13 cellular contexts compared by ENCODE assay signal in genomic region chr7:108189733-108190388, GRCh38. TPM values are rescaled to one million over a fixed set of nuclear protein-coding genes. Genes with fewer than 3 reads are reported as not detected.
DNase-seq lines count a peak whose midpoint lies in the region; ATAC-seq, FAIRE-seq and TF ChIP-seq lines count a peak whose summit lies in the region.
"Had no signal": no experiment of that assay in that cellular context is flagged by ENCODE, and none has a peak within 500 bp of the region (broad histone marks: within the 10 kb centered on the region; RNA-seq: fewer than 3 reads in every experiment).

No MANE protein-coding gene starts in this region.

- no peaks in the 10 kb centered on the region for H3K27me3 ChIP-seq in GM12878 (replicated peaks in 1 of 2; ENCODE audit: control insufficient read depth in 2 of 2, insufficient read depth in 2 of 2, low read length in 1 of 2)

- SMC1A ChIA-PET in GM12878 (lab: Charles Lee; ENCODE audit: uncharacterized antibody, unreplicated experiment) = interaction anchor here (0.8 to 2.5 kb wide), 11 partner anchors 9 to 241 kb away, joined by 3 to 14 read pairs (median 4); no protein-coding TSS in a partner anchor

- 20% methylated on average over 7 of the region's 7 CpGs for WGBS in GM12878 (ENCODE audit: insufficient coverage, insufficient replicate concordance, low lambda C conversion rate, missing lambda C conversion rate)

- H2AFZ ChIP-seq in GM12878 (ENCODE audit: control insufficient read depth, low read depth, low read length) = peak overlapping the region; percentile 64

- TF ChIP-seq EP300 in GM12878 (IDR thresholded peaks at IDR 0.05; ENCODE audit: borderline replicate concordance in 1 of 2, control insufficient read depth in 1 of 2, low read depth in 2 of 2, low read length in 2 of 2) = no peak

- no peaks in the 10 kb centered on the region for H3K36me3 ChIP-seq in GM12878 (ENCODE audit: control insufficient read depth in 2 of 2, insufficient read depth in 2 of 2, low read length in 1 of 2)

- peaks cover 4% of the 10 kb centered on the region; the same call in 2 of the 3 replicates for H3K9me3 ChIP-seq in GM12878 (replicated peaks; ENCODE audit: control insufficient read depth, insufficient read depth, low read length)

- H3K4me1 Mint-ChIP-seq in WTC11 = peaks cover 23% of the 10 kb centered on the region

- H3K27me3 Mint-ChIP-seq in WTC11 (ENCODE audit: low read depth) = no peaks in the 10 kb centered on the region

- H3K36me3 Mint-ChIP-seq in WTC11 = peaks cover 14% of the 10 kb centered on the region

- FAIRE-seq in GM12878 (lab: Jason Lieb, UNC) = peak; percentile 93
- FAIRE-seq: TTC549 had no signal

- RAD21 ChIA-PET in GM12878 (lab: Charles Lee; ENCODE audit: unreplicated experiment) = interaction anchor here (1.7 to 3.4 kb wide), 2 partner anchors 8 to 22 kb away, joined by 3 to 11 read pairs; no protein-coding TSS in a partner anchor

- H3K4me2 ChIP-seq in GM12878 (ENCODE audit: control insufficient read depth, insufficient read depth) = peak overlapping the region; percentile 50; the same call in 1 of the 2 replicates

- H3K4me1 ChIP-seq in GM12878 (ENCODE audit: control insufficient read depth, insufficient read depth, low read length) = peaks cover 9% of the 10 kb centered on the region

- H3K9ac ChIP-seq in GM12878 (ENCODE audit: control insufficient read depth, insufficient read depth, low read length) = no peak overlapping the region

- H3K79me2 ChIP-seq in GM12878 (ENCODE audit: control insufficient read depth, insufficient read depth, low read length) = no peaks in the 10 kb centered on the region

- peak overlapping the region; percentile 46; the same call in 1 of the 2 replicates for H3K27ac ChIP-seq in GM12878 (ENCODE audit: control insufficient read depth, insufficient read depth)
- H3K27ac ChIP-seq: skin epidermis had no signal

- TF ChIP-seq POLR2A in GM12878 (IDR thresholded peaks at IDR 0.05; ENCODE audit: low read depth, low read length) = no peak

- H4K20me1 ChIP-seq in GM12878 (ENCODE audit: control insufficient read depth, insufficient read depth) = no peaks in the 10 kb centered on the region

- in situ Hi-C loops in GM12878 (cut with MboI) = no loop called here

- ATAC-seq in GM18511 (IDR thresholded peaks at IDR 0.05; ENCODE audit: unreplicated experiment) (peak; percentile 94), GM19467 (IDR thresholded peaks at IDR 0.05; ENCODE audit: unreplicated experiment) (peak; percentile 94), HG03025 (IDR thresholded peaks at IDR 0.05; ENCODE audit: low FRiP score, unreplicated experiment) (peak; percentile 94), GM12878 (peak; percentile 99), WTC11 (no peak)

- TF ChIP-seq CTCF in GM12878 (IDR thresholded peaks at IDR 0.05 in 2 of 3, conservative IDR thresholded peaks at IDR 0.05 in 1 of 3; ENCODE audit: control insufficient read depth in 2 of 3, extremely low read depth in 1 of 3, insufficient read depth in 1 of 3, low read depth in 3 of 3, low read length in 3 of 3) (no peak), WTC11 (IDR thresholded peaks at IDR 0.05) (no peak)

- POLR2A ChIA-PET in GM12878 (lab: Charles Lee) = interaction anchor here (0.9 to 1.6 kb wide), 3 partner anchors 9 to 170 kb away, joined by 3 to 4 read pairs (median 3); no protein-coding TSS in a partner anchor
- POLR2A ChIA-PET in WTC11 (lab: Charles Lee) = no interaction called here
- POLR2A ChIA-PET in HEK293T (lab: Yijun Ruan, JAX) = no interaction called here

- peak; percentile 77 for DNase-seq in GM12878 (ENCODE audit: low read depth, low spot score)
- DNase-seq in WTC11 (ENCODE audit: low spot score) = no peak
- DNase-seq in stimulated activated naive CD4-positive, alpha-beta T cell treated with Interleukin-2 at 50 U/mL for 16 hours (lab: John Stamatoyannopoulos, UW) = no peak
- DNase-seq in HEK293T (ENCODE audit: extremely low spot score) = no peak
- DNase-seq: activated naive CD4-positive, alpha-beta T cell treated with anti-CD3 and anti-CD28 coated beads, Interleukin-2, amount 50 U/mL, for 16 hours; DMS153; HFFc6 had no signal

- TF ChIP-seq RAD21 in GM12878 (IDR thresholded peaks at IDR 0.05; ENCODE audit: insufficient read depth, low read depth, low read length) = no peak

- no TSS peak for BruUV-seq in GM12878 (replicated peaks; lab: Mats Ljungman, UMichigan)

- CTCF ChIA-PET in GM12878 (lab: Yijun Ruan, JAX) = interaction anchor here (0.6 to 1.5 kb wide), 4 partner anchors 14 to 63 kb away, joined by 3 to 8 read pairs (median 3); no protein-coding TSS in a partner anchor
- CTCF ChIA-PET in WTC11 (lab: Charles Lee) = no interaction called here
- CTCF ChIA-PET in HEK293T (lab: Yijun Ruan, JAX) = no interaction called here

- no peak overlapping the region for H3K27ac Mint-ChIP-seq in WTC11
- H3K27ac Mint-ChIP-seq: HFFc6 had no signal

- intact Hi-C loops in GM12878 (cut with micrococcal nuclease; ENCODE audit: unreplicated experiment) = loop anchor here (2.0 to 10.0 kb wide), 2 partner anchors 21 to 115 kb away; no protein-coding TSS in a partner anchor

- H3K4me3 Mint-ChIP-seq in WTC11 = no peak overlapping the region
- H3K4me3 Mint-ChIP-seq: HFFc6 had no signal

- H3K4me3 ChIP-seq in GM12878 = no peak overlapping the region
- H3K4me3 ChIP-seq: skin epidermis had no signal

- H3K9me3 Mint-ChIP-seq in WTC11 = peaks cover 22% of the 10 kb centered on the region
- H3K9me3 Mint-ChIP-seq: HFFc6 had no signal

TF ChIP-seq in GM12878, 131 proteins besides CTCF, POLR2A, EP300 and RAD21 (continues in another document):
- TF ChIP-seq HDAC2 (IDR thresholded peaks at IDR 0.05) = no peak
- TF ChIP-seq IKZF2 (IDR thresholded peaks at IDR 0.05) = peak in 1 of 2 experiments; percentile 45; a peak in 1 of 4 replicates
- TF ChIP-seq NFIC (IDR thresholded peaks at IDR 0.05; ENCODE audit: low read depth, low read length) = peak; percentile 57; the same call in 1 of the 2 replicates
- no peak for TF ChIP-seq JUND (IDR thresholded peaks at IDR 0.05; ENCODE audit: low read depth, low read length)
- TF ChIP-seq SIX5 (IDR thresholded peaks at IDR 0.05; ENCODE audit: low read depth, low read length, severe bottlenecking) = no peak
- peak; percentile 61; the same call in 1 of the 3 replicates for TF ChIP-seq POU2F2 (IDR thresholded peaks at IDR 0.05; ENCODE audit: borderline replicate concordance, low read depth, low read length)
- TF ChIP-seq TARDBP (IDR thresholded peaks at IDR 0.05; ENCODE audit: borderline replicate concordance) = no peak
- peak; percentile 16; the same call in 1 of the 2 replicates for TF ChIP-seq BCL11A (IDR thresholded peaks at IDR 0.05; ENCODE audit: low read depth, low read length)
- peak; percentile 77 for TF ChIP-seq RUNX3 (IDR thresholded peaks at IDR 0.05; ENCODE audit: low read length)

TF ChIP-seq in WTC11, 78 proteins besides CTCF, POLR2A, EP300 and RAD21 (continues in another document):
- no peak for TF ChIP-seq NR1H2 (CRISPR knock-in tag; IDR thresholded peaks at IDR 0.05)
- no peak for TF ChIP-seq CREM (CRISPR knock-in tag; IDR thresholded peaks at IDR 0.05)
- TF ChIP-seq KAT7 (CRISPR knock-in tag; IDR thresholded peaks at IDR 0.05; ENCODE audit: borderline replicate concordance) = no peak
- no peak for TF ChIP-seq GRHL2 (CRISPR knock-in tag; IDR thresholded peaks at IDR 0.05; ENCODE audit: insufficient replicate concordance, severe bottlenecking)

TF ChIP-seq in HEK293T, 16 proteins besides CTCF, POLR2A, EP300 and RAD21:
- TF ChIP-seq ZNF384 (IDR thresholded peaks at IDR 0.05) (no peak), PKNOX1 (IDR thresholded peaks at IDR 0.05) (no peak), CTBP1 (IDR thresholded peaks at IDR 0.05; ENCODE audit: borderline replicate concordance) (no peak), FOXM1 (IDR thresholded peaks at IDR 0.05; ENCODE audit: borderline replicate concordance) (no peak), FOXA1 (IDR thresholded peaks at IDR 0.05) (no peak), ARNT (IDR thresholded peaks at IDR 0.05) (no peak), TARDBP (IDR thresholded peaks at IDR 0.05) (no peak), L3MBTL2 (conservative IDR thresholded peaks at IDR 0.05) (no peak), ELF4 (IDR thresholded peaks at IDR 0.05) (no peak), SP1 (IDR thresholded peaks at IDR 0.05) (no peak), HDGF (IDR thresholded peaks at IDR 0.05; ENCODE audit: borderline replicate concordance) (no peak), LEF1 (IDR thresholded peaks at IDR 0.05; ENCODE audit: borderline replicate concordance) (no peak), FOXK2 (IDR thresholded peaks at IDR 0.05) (no peak), NFRKB (IDR thresholded peaks at IDR 0.05) (no peak), BHLHE40 (IDR thresholded peaks at IDR 0.05; ENCODE audit: borderline replicate concordance) (no peak), SUZ12 (IDR thresholded peaks at IDR 0.05) (no peak)

RNA-seq across cellular contexts. Expression of gene LAMB4, which starts 59.7 kb away (rescaled TPM):
- 0.79 and 1.2 TPM in 2 replicates for total RNA-seq in GM12878 (2013; cell fraction: nucleolus; rRNA removed)
- total RNA-seq in GM12878 (2014; rRNA removed) (0.05 and 0.06 TPM in 2 replicates), GM12878 (2014; rRNA removed; fragmentation: Illumina TruSeq; extraction: Trizol) (not detected in 2 replicates), GM12878 (2021) (not detected in 2 replicates), WTC11 (2021) (not detected in 3 replicates)
- not detected for polyA plus RNA-seq in GM12878 (2011; ENCODE audit: low read depth)
- polyA plus RNA-seq in GM12878 (2011; rRNA removed) (0.04 and 0.12 TPM in 2 replicates), GM12878 (2014; fragmentation: Illumina TruSeq; extraction: Trizol) (not detected in 2 replicates), GM12878 (2014; fragmentation: Nextera tagmentation; extraction: Ambion mirVana) (not detected), GM12878 (2014; rRNA removed) (not detected in 2 replicates), GM12878 (2016; fragmentation: Nextera tagmentation; extraction: Ambion mirVana) (not detected)
- polyA plus RNA-seq in GM12878 (2011; cell fraction: cytosol; rRNA removed) = 0.09 and 0.10 TPM in 2 replicates
- 0.10 and 0.30 TPM in 2 replicates for polyA plus RNA-seq in GM12878 (2011; cell fraction: nucleus; rRNA removed)
- not detected in 2 replicates for polyA plus RNA-seq in GM12878 (2012)
- polyA minus RNA-seq in GM12878 (2011; rRNA and poly(A)+ RNA removed) = 0.10 and 0.15 TPM in 2 replicates
- not detected in 2 replicates for polyA minus RNA-seq in GM12878 (2011; cell fraction: cytosol; rRNA and poly(A)+ RNA removed)
- polyA minus RNA-seq in GM12878 (2011; cell fraction: nucleus; rRNA and poly(A)+ RNA removed) = 0.24 TPM in 1 of 2 replicates, not detected in the other
- total RNA-seq: OCI-LY7 had no signal
